Comparison of ENCODE assay signal across 1 cellular context in genomic region chr6:107459283-107460073, GRCh38.
TF ChIP-seq lines count a peak whose summit lies in the region.

Gene PDSS2, minus strand, starts transcription at chr6:107459564. Its CDS starts 279 bp downstream, at chr6:107459285.

TF ChIP-seq in HepG2, 621 proteins besides CTCF, POLR2A, EP300 and RAD21 (continued from another document and continues in another):
- TF ChIP-seq ZBTB33 (CRISPR knock-in tag; IDR thresholded peaks at IDR 0.05) (peak; percentile 7), KDM5A (IDR thresholded peaks at IDR 0.05; ENCODE audit: borderline replicate concordance, low read length) (peak; percentile 50; the same call in 1 of the 2 replicates), TFDP2 (CRISPR knock-in tag; IDR thresholded peaks at IDR 0.05) (peak; percentile 51; the same call in 1 of the 2 replicates), GTF3A (CRISPR knock-in tag; conservative IDR thresholded peaks at IDR 0.05) (0 out of 2 replicates have a peak, but pooled peaks have one; percentile 73), ZNF562 (CRISPR knock-in tag; IDR thresholded peaks at IDR 0.05; ENCODE audit: borderline replicate concordance) (no peak), ZNF230 (CRISPR knock-in tag; IDR thresholded peaks at IDR 0.05) (peak; percentile 92), MEIS1 (CRISPR knock-in tag; IDR thresholded peaks at IDR 0.05; ENCODE audit: borderline replicate concordance) (peak; percentile 83; the same call in 1 of the 2 replicates), CEBPG (CRISPR knock-in tag; IDR thresholded peaks at IDR 0.05) (no peak), ZNF782 (CRISPR knock-in tag; IDR thresholded peaks at IDR 0.05; ENCODE audit: borderline replicate concordance) (peak; percentile 92; the same call in 1 of the 2 replicates), DZIP1 (CRISPR knock-in tag; IDR thresholded peaks at IDR 0.05) (no peak), E2F2 (CRISPR knock-in tag; IDR thresholded peaks at IDR 0.05; ENCODE audit: borderline replicate concordance) (0 out of 2 replicates have a peak, but pooled peaks have one; percentile 42), HOXA3 (CRISPR knock-in tag; IDR thresholded peaks at IDR 0.05) (peak; percentile 89; the same call in 1 of the 2 replicates), THAP8 (CRISPR knock-in tag; IDR thresholded peaks at IDR 0.05; ENCODE audit: borderline replicate concordance) (peak; percentile 60; the same call in 1 of the 2 replicates), GMEB1 (CRISPR knock-in tag; IDR thresholded peaks at IDR 0.05; ENCODE audit: borderline replicate concordance) (peak; percentile 44), SOX6 (IDR thresholded peaks at IDR 0.05) (no peak), SOX6 (CRISPR knock-in tag; IDR thresholded peaks at IDR 0.05) (peak; percentile 65), ZNF329 (CRISPR knock-in tag; IDR thresholded peaks at IDR 0.05; ENCODE audit: low read depth) (no peak), ZNF674 (CRISPR knock-in tag; IDR thresholded peaks at IDR 0.05; ENCODE audit: low read depth) (no peak), ZNF124 (CRISPR knock-in tag; IDR thresholded peaks at IDR 0.05) (peak; percentile 76), ZNF292 (CRISPR knock-in tag; IDR thresholded peaks at IDR 0.05; ENCODE audit: borderline replicate concordance, low read depth) (peak; percentile 85; the same call in 1 of the 2 replicates), TBX3 (IDR thresholded peaks at IDR 0.05; ENCODE audit: borderline replicate concordance) (0 out of 2 replicates have a peak, but pooled peaks have one; percentile 13), ZNF781 (CRISPR knock-in tag; IDR thresholded peaks at IDR 0.05; ENCODE audit: borderline replicate concordance, not compliant biosample characterization) (peak; percentile 82), ZNF691 (CRISPR knock-in tag; IDR thresholded peaks at IDR 0.05; ENCODE audit: borderline replicate concordance, low read depth) (no peak), XBP1 (CRISPR knock-in tag; IDR thresholded peaks at IDR 0.05) (peak; percentile 37; the same call in 1 of the 2 replicates), ZMYM2 (CRISPR knock-in tag; IDR thresholded peaks at IDR 0.05) (peak; percentile 79; the same call in 1 of the 2 replicates), CBX5 (CRISPR knock-in tag; IDR thresholded peaks at IDR 0.05; ENCODE audit: borderline replicate concordance) (peak; percentile 65), ZNF20 (CRISPR knock-in tag; IDR thresholded peaks at IDR 0.05) (0 out of 2 replicates have a peak, but pooled peaks have one; percentile 53), CSRNP1 (CRISPR knock-in tag; IDR thresholded peaks at IDR 0.05) (peak; percentile 94), NRL (CRISPR knock-in tag; IDR thresholded peaks at IDR 0.05; ENCODE audit: borderline replicate concordance) (peak; percentile 63; the same call in 1 of the 2 replicates), SALL1 (CRISPR knock-in tag; IDR thresholded peaks at IDR 0.05) (peak; percentile 83), ZNF34 (CRISPR knock-in tag; IDR thresholded peaks at IDR 0.05; ENCODE audit: borderline replicate concordance) (peak; percentile 69; the same call in 1 of the 2 replicates), GFI1 (CRISPR knock-in tag; IDR thresholded peaks at IDR 0.05; ENCODE audit: borderline replicate concordance) (peak; percentile 64; the same call in 1 of the 2 replicates), ZNF772 (CRISPR knock-in tag; IDR thresholded peaks at IDR 0.05) (peak; percentile 47), HNF1A (IDR thresholded peaks at IDR 0.05; ENCODE audit: low read depth) (no peak), HNF1A (CRISPR knock-in tag; IDR thresholded peaks at IDR 0.05; ENCODE audit: borderline replicate concordance) (peak; percentile 78; the same call in 1 of the 2 replicates), JUN (CRISPR knock-in tag; IDR thresholded peaks at IDR 0.05) (peak; percentile 15; the same call in 1 of the 2 replicates), ZNF747 (CRISPR knock-in tag; IDR thresholded peaks at IDR 0.05; ENCODE audit: borderline replicate concordance) (0 out of 2 replicates have a peak, but pooled peaks have one; percentile 22), GABPA (IDR thresholded peaks at IDR 0.05; ENCODE audit: low read depth, low read length) (no peak), GABPA (CRISPR knock-in tag; IDR thresholded peaks at IDR 0.05; ENCODE audit: low read depth) (peak; percentile 65), MAX (IDR thresholded peaks at IDR 0.05) (peak; percentile 41; the same call in 1 of the 2 replicates), ZNF207 (IDR thresholded peaks at IDR 0.05; ENCODE audit: borderline replicate concordance) (no peak), GATAD2A (CRISPR knock-in tag; IDR thresholded peaks at IDR 0.05) (peak; percentile 44; the same call in 1 of the 2 replicates), MXI1 (IDR thresholded peaks at IDR 0.05; ENCODE audit: borderline replicate concordance, low read depth, low read length) (peak; percentile 75; the same call in 2 of the 3 replicates), MTA3 (CRISPR knock-in tag; IDR thresholded peaks at IDR 0.05) (no peak), ZNF225 (CRISPR knock-in tag; IDR thresholded peaks at IDR 0.05) (peak; percentile 44; the same call in 1 of the 2 replicates), ELF3 (CRISPR knock-in tag; IDR thresholded peaks at IDR 0.05) (peak; percentile 8; the same call in 1 of the 2 replicates)
